Comparison of ENCODE assay signal across 17 cellular contexts in genomic region chr5:38548064-38548759, GRCh38. TPM values are rescaled to one million over a fixed set of nuclear protein-coding genes. Genes with fewer than 3 reads are reported as not detected.
DNase-seq lines count a peak whose midpoint lies in the region; ATAC-seq and TF ChIP-seq lines count a peak whose summit lies in the region.
"Had no signal": no experiment of that assay in that cellular context is flagged by ENCODE, and none has a peak within 500 bp of the region (broad histone marks: within the 10 kb centered on the region; RNA-seq: fewer than 3 reads in every experiment).

No MANE protein-coding gene starts in this region.

- intact Hi-C loops in Right ventricle myocardium inferior (cut with DNase I) (no loop called here), cardiac septum (cut with DNase I) (no loop called here), esophagus muscularis mucosa (cut with DNase I) (no loop called here), left lung (cut with DNase I) (no loop called here), uterus (cut with DNase I; ENCODE audit: low total_unique reads) (loop anchor here (10.0 kb wide), 1 partner anchor 73 kb away; no protein-coding TSS in a partner anchor)

- H3K27me3 ChIP-seq in esophagus muscularis mucosa (no peaks in the 10 kb centered on the region), left lung (no peaks in the 10 kb centered on the region), uterus (no peaks in the 10 kb centered on the region)

- H3K9me3 ChIP-seq in esophagus muscularis mucosa (no peaks in the 10 kb centered on the region), left lung (no peaks in the 10 kb centered on the region), uterus (no peaks in the 10 kb centered on the region)
- H3K9me3 ChIP-seq: A549 had no signal

- 60% methylated on average over 1 of the region's 1 CpG for WGBS in esophagus muscularis mucosa

- H3K27ac ChIP-seq in esophagus muscularis mucosa (replicated peaks in 1 of 4) (peak overlapping the region; percentile 10 to 56 (median 52)), left lung (no peak overlapping the region), uterus (peak overlapping the region; percentile 11 to 100)
- H3K27ac ChIP-seq: A549, foreskin keratinocyte had no signal

- H3K4me3 ChIP-seq in esophagus muscularis mucosa = no peak overlapping the region
- H3K4me3 ChIP-seq in left lung = no peak overlapping the region
- no peak overlapping the region for H3K4me3 ChIP-seq in uterus
- H3K4me3 ChIP-seq: A549 had no signal

- TF ChIP-seq CTCF in esophagus muscularis mucosa (IDR thresholded peaks at IDR 0.05) (no peak), left lung (IDR thresholded peaks at IDR 0.05) (no peak), uterus (IDR thresholded peaks at IDR 0.05) (no peak)

- ATAC-seq in Right ventricle myocardium inferior (peak; percentile 23), left lung (peak; percentile 55), GM21619 (IDR thresholded peaks at IDR 0.05; ENCODE audit: unreplicated experiment) (no peak), HG02759 (IDR thresholded peaks at IDR 0.05; ENCODE audit: unreplicated experiment) (no peak), HG03108 (IDR thresholded peaks at IDR 0.05; ENCODE audit: unreplicated experiment) (no peak)
- ATAC-seq: A549, foreskin keratinocyte, sciatic nerve had no signal

- TF ChIP-seq EP300 in esophagus muscularis mucosa (IDR thresholded peaks at IDR 0.05) = no peak

- no peak for TF ChIP-seq POLR2A in esophagus muscularis mucosa (IDR thresholded peaks at IDR 0.05; ENCODE audit: low read depth)
- no peak for TF ChIP-seq POLR2A in uterus (IDR thresholded peaks at IDR 0.05)

- no peaks in the 10 kb centered on the region for H3K36me3 ChIP-seq in esophagus muscularis mucosa
- H3K36me3 ChIP-seq in left lung = no peaks in the 10 kb centered on the region
- no peaks in the 10 kb centered on the region for H3K36me3 ChIP-seq in uterus

- H3K4me1 ChIP-seq in esophagus muscularis mucosa (peaks cover 38 to 75% (median 53%) of the 10 kb centered on the region in 4 donors), left lung (peaks cover 11 to 46% of the 10 kb centered on the region in 2 donors), uterus (peaks cover 0 to 6% of the 10 kb centered on the region in 2 donors)
- H3K4me1 ChIP-seq: foreskin keratinocyte had no signal

- DNase-seq in Right ventricle myocardium inferior (ENCODE audit: missing footprints) (no peak), cardiac septum (ENCODE audit: low spot score) (no peak), esophagus muscularis mucosa (ENCODE audit: extremely low spot score) (no peak), left lung (no peak), uterus (no peak)
- DNase-seq: activated CD4-positive, alpha-beta T cell treated with anti-CD3 and anti-CD28 coated beads, Interleukin-2, amount 50 U/mL, for 4 hours; activated naive CD8-positive, alpha-beta T cell treated with anti-CD3 and anti-CD28 coated beads, Interleukin-2, amount 10 ng/mL, durations not matched to agents 7 days and 5 days; activated T-cell treated with anti-CD3 and anti-CD28 coated beads, Interleukin-2, amount 50 U/mL, for 1 hour; CD4-positive, CD25-positive, alpha-beta regulatory T cell; foreskin keratinocyte; NCI-H1092; stimulated activated CD4-positive, alpha-beta T cell treated with anti-CD3 and anti-CD28 coated beads, Interleukin-4, amount 100 ng/mL, for 4 hours had no signal

RNA-seq across cellular contexts. Expression of gene LIFR, which starts 8.2 kb away (rescaled TPM):
- total RNA-seq in Right ventricle myocardium inferior (56.1 TPM), cardiac septum (30.9 TPM), esophagus muscularis mucosa (100 to 1,000 TPM in 1 of 4 donors, 10 to 100 TPM in 3; 72.3 to 102 (median 90.1) TPM), left lung (10 to 100 TPM; 52.6 to 76.2 TPM), uterus (100 to 1,000 TPM; 141 to 310 (median 232) TPM)
- total RNA-seq: activated naive CD8-positive, alpha-beta T cell treated with anti-CD3 and anti-CD28 coated beads, Interleukin-2, amount 10 ng/mL, durations not matched to agents 7 days and 5 days; CD4-positive, CD25-positive, alpha-beta regulatory T cell had no signal

Comparison
In these comparisons a context has a peak if more than half of its experiments do, and no peak if none do; other contexts are left out.
1. ATAC-seq: peak in Right ventricle myocardium inferior (single experiment) and left lung (single experiment); none in GM21619 (single experiment), HG02759 (single experiment) and HG03108 (single experiment).
2. H3K27ac ChIP-seq: peak in esophagus muscularis mucosa (4 of 4) and uterus (2 of 2); none in left lung (0 of 2).